ENCODE assay signal across 8 cellular contexts in the genomic region with DNA sequence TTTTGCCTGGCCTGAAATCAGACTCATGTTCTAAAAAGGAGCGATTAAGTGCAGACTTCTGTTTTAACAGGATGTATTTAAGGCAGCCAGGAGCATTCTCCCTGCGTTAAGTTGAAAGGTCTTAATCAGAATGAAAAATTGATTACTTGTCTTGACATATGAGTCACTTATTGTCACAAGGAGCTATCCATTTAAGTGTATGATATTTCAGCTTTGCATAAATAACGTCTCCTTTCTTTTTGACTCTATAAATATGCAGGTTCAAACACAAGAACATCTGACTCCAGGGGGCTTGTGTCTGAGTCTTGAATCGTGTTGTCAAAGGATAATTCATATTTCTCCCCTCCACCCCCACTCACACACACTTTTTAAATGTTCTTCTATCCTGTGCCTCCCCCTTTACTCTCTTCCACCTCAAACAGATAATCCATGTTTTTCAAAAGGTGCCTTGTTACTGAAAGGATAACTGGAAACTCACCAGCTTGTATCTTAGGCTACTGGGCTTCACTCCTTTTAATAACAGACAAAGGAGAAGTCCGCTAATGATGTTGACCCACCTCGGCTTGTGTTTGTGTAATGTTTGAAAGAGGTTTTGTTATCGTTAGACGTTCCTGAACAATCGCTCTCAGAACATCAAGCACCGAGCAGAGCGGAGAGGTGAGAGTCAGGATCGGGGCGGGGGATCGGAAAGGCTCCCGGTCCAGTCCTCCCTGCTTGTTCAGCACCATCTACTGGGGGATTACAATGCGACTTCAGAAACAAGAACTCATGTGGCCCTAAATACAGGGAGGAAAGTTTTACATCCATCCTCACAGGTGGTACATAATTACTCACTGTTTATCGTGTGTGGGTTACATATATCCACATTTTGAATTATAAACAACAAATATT.
DNase-seq lines count a peak whose midpoint lies in the region; ATAC-seq, FAIRE-seq and TF ChIP-seq lines count a peak whose summit lies in the region.

No MANE protein-coding gene starts in this region.

- no peak overlapping the region for H2AFZ ChIP-seq in GM12878 (ENCODE audit: control insufficient read depth, low read depth, low read length)

- no peak overlapping the region for H3K4me2 ChIP-seq in GM12878 (ENCODE audit: control insufficient read depth, insufficient read depth)

- BruUV-seq in GM12878 (replicated peaks; lab: Mats Ljungman, UMichigan), result no TSS peak

- no peak for TF ChIP-seq EP300 in GM12878 (IDR thresholded peaks at IDR 0.05; ENCODE audit: borderline replicate concordance in 1 of 2, control insufficient read depth in 1 of 2, low read depth in 2 of 2, low read length in 2 of 2)

- 0 out of 2 replicates have a peak, but pooled peaks have one; percentile 4 for TF ChIP-seq RAD21 in GM12878 (IDR thresholded peaks at IDR 0.05; ENCODE audit: insufficient read depth, low read depth, low read length)

- SMC1A ChIA-PET in GM12878 (lab: Charles Lee; ENCODE audit: uncharacterized antibody, unreplicated experiment), result no interaction called here

- peaks cover 5% of the 10 kb centered on the region for H3K27me3 ChIP-seq in cardiac muscle cell
- H3K27me3 ChIP-seq in Peyer's patch, result no peaks in the 10 kb centered on the region
- H3K27me3 ChIP-seq in GM12878 (replicated peaks in 1 of 2; ENCODE audit: control insufficient read depth in 2 of 2, insufficient read depth in 2 of 2, low read length in 1 of 2), result no peaks in the 10 kb centered on the region

- H3K27ac ChIP-seq in cardiac muscle cell (no peak overlapping the region), Peyer's patch (no peak overlapping the region), GM12878 (ENCODE audit: control insufficient read depth, insufficient read depth) (no peak overlapping the region)

- H3K4me3 ChIP-seq in cardiac muscle cell (no peak overlapping the region), Peyer's patch (no peak overlapping the region), GM12878 (no peak overlapping the region)

- POLR2A ChIA-PET in GM12878 (lab: Charles Lee), result no interaction called here

- DNase-seq in cardiac muscle cell (ENCODE audit: low read depth in 1 of 2, low spot score in 1 of 2), result peak; percentile 56 to 81
- no peak for DNase-seq in cardiac septum (ENCODE audit: low spot score)
- peak in 2 of 3 donors; percentile 19 to 47 for DNase-seq in Peyer's patch
- no peak for DNase-seq in GM12878 (ENCODE audit: low read depth, low spot score)
- DNase-seq in left colon, result peak in 1 of 2 donors; percentile 5
- DNase-seq in stimulated activated CD8-positive, alpha-beta memory T cell treated with anti-CD3 and anti-CD28 coated beads, Interleukin-7, amount 100 ng/mL, for 4 hours (ENCODE audit: low read depth in 2 of 2), result peak; percentile 17 to 19

- no peaks in the 10 kb centered on the region for H3K79me2 ChIP-seq in GM12878 (ENCODE audit: control insufficient read depth, insufficient read depth, low read length)

- H3K36me3 ChIP-seq in cardiac muscle cell (no peaks in the 10 kb centered on the region), Peyer's patch (no peaks in the 10 kb centered on the region), GM12878 (ENCODE audit: control insufficient read depth in 2 of 2, insufficient read depth in 2 of 2, low read length in 1 of 2) (no peaks in the 10 kb centered on the region)

- CTCF ChIA-PET in GM12878 (lab: Yijun Ruan, JAX), result interaction anchor here (0.8 to 1.1 kb wide), 2 partner anchors 14 to 22 kb away, joined by 3 read pairs; no protein-coding TSS in a partner anchor

- H3K4me1 ChIP-seq in cardiac muscle cell (ENCODE audit: low read depth), result no peaks in the 10 kb centered on the region
- no peaks in the 10 kb centered on the region for H3K4me1 ChIP-seq in Peyer's patch
- no peaks in the 10 kb centered on the region for H3K4me1 ChIP-seq in GM12878 (ENCODE audit: control insufficient read depth, insufficient read depth, low read length)

- no peak for FAIRE-seq in GM12878 (lab: Jason Lieb, UNC)

- intact Hi-C loops in cardiac septum (cut with DNase I) (loop anchor here (5.0 to 10.0 kb wide), 2 partner anchors 338 to 456 kb away; no protein-coding TSS in a partner anchor), GM12878 (cut with micrococcal nuclease; ENCODE audit: unreplicated experiment) (no loop called here), left colon (cut with DNase I, micrococcal nuclease) (no loop called here)

- in situ Hi-C loops in GM12878 (cut with MboI), result no loop called here

- TF ChIP-seq POLR2A in Peyer's patch (IDR thresholded peaks at IDR 0.05) (no peak), GM12878 (IDR thresholded peaks at IDR 0.05; ENCODE audit: low read depth, low read length) (no peak)

- no peaks in the 10 kb centered on the region for H4K20me1 ChIP-seq in GM12878 (ENCODE audit: control insufficient read depth, insufficient read depth)

- RAD21 ChIA-PET in GM12878 (lab: Charles Lee; ENCODE audit: unreplicated experiment), result no interaction called here

- 15% methylated on average over 17 of the region's 17 CpGs for WGBS in GM12878 (ENCODE audit: insufficient coverage, insufficient replicate concordance, low lambda C conversion rate, missing lambda C conversion rate)

- TF ChIP-seq CTCF in cardiac muscle cell (IDR thresholded peaks at IDR 0.05; ENCODE audit: low read depth, low read length) (peak; percentile 40), Peyer's patch (IDR thresholded peaks at IDR 0.05) (peak in 3 of 6 experiments; percentile 15 to 30 (median 18)), GM12878 (IDR thresholded peaks at IDR 0.05 in 2 of 3, conservative IDR thresholded peaks at IDR 0.05 in 1 of 3; ENCODE audit: control insufficient read depth in 2 of 3, extremely low read depth in 1 of 3, insufficient read depth in 1 of 3, low read depth in 3 of 3, low read length in 3 of 3) (peak in 1 of 3 experiments; percentile 20; a peak in 1 of 6 replicates)

- H3K9me3 ChIP-seq in cardiac muscle cell (ENCODE audit: low read depth) (no peaks in the 10 kb centered on the region), Peyer's patch (no peaks in the 10 kb centered on the region), GM12878 (replicated peaks; ENCODE audit: control insufficient read depth, insufficient read depth, low read length) (no peaks in the 10 kb centered on the region)

- ATAC-seq in GM12878, result no peak
- peak; percentile 38 for ATAC-seq in left colon
- no peak for ATAC-seq in GM21717 (IDR thresholded peaks at IDR 0.05; ENCODE audit: unreplicated experiment)
- ATAC-seq in GM19395 (IDR thresholded peaks at IDR 0.05; ENCODE audit: unreplicated experiment), result no peak

- H3K9ac ChIP-seq in GM12878 (ENCODE audit: control insufficient read depth, insufficient read depth, low read length), result no peak overlapping the region

TF ChIP-seq in GM12878, 131 proteins besides CTCF, POLR2A, EP300 and RAD21:
- TF ChIP-seq SIN3A (IDR thresholded peaks at IDR 0.05; ENCODE audit: low read depth, low read length), result no peak
- TF ChIP-seq CREM (IDR thresholded peaks at IDR 0.05; ENCODE audit: low read depth), result no peak
- no peak for TF ChIP-seq SMAD5 (IDR thresholded peaks at IDR 0.05; ENCODE audit: low read depth)
- no peak for TF ChIP-seq CBX3 (IDR thresholded peaks at IDR 0.05; ENCODE audit: borderline replicate concordance, low read depth)
- no peak for TF ChIP-seq ZNF24 (IDR thresholded peaks at IDR 0.05)
- TF ChIP-seq KDM1A (IDR thresholded peaks at IDR 0.05; ENCODE audit: borderline replicate concordance), result no peak
- no peak for TF ChIP-seq HDAC6 (IDR thresholded peaks at IDR 0.05; ENCODE audit: unreplicated experiment)
- no peak for TF ChIP-seq MTA3 (IDR thresholded peaks at IDR 0.05; ENCODE audit: borderline replicate concordance, low read length)

Comparison
In these comparisons a context has a peak if more than half of its experiments do, and no peak if none do; other contexts are left out.
1. DNase-seq: peak in cardiac muscle cell (2 of 2), Peyer's patch (2 of 3) and stimulated activated CD8-positive, alpha-beta memory T cell treated with anti-CD3 and anti-CD28 coated beads, Interleukin-7, amount 100 ng/mL, for 4 hours (2 of 2); none in cardiac septum (single experiment) and GM12878 (single experiment).